In the genomic region with DNA sequence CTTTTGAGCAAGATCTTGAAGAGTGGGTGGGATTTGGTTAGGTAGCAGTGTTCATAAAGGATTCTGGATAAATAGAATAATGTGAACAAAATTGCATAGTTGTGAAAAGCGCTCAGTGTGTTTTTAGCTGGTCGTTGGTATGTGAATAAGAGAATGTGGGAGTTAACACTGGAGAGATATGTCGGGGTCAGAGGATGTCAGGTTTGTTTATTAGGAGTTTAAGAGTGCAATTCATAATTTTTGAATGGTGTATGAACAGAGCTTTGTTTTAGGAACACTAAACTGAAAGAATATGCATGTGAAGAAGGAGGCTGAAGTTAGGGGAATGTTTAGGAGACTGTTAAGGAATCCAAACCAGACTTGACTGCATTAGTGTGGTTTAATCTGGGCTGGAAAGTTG, we compare ENCODE assay signal across 15 cellular contexts. TPM values are rescaled to one million over a fixed set of nuclear protein-coding genes. Genes with fewer than 3 reads are reported as not detected.
DNase-seq lines count a peak whose midpoint lies in the region; ATAC-seq and TF ChIP-seq lines count a peak whose summit lies in the region.
"Had no signal": no experiment of that assay in that cellular context is flagged by ENCODE, and none has a peak within 500 bp of the region (broad histone marks: within the 10 kb centered on the region; RNA-seq: fewer than 3 reads in every experiment).

No MANE protein-coding gene starts in this region.

- H3K27me3 Mint-ChIP-seq in activated naive CD8-positive, alpha-beta T cell treated with anti-CD3 and anti-CD28 coated beads, Interleukin-2, amount 50 U/mL, for 24 hours, result no peaks in the 10 kb centered on the region
- H3K27me3 Mint-ChIP-seq in activated naive CD8-positive, alpha-beta T cell treated with anti-CD3 and anti-CD28 coated beads for 36 hours, result no peaks in the 10 kb centered on the region
- H3K27me3 Mint-ChIP-seq in activated T-helper 17 cell treated with anti-CD3 and anti-CD28 coated beads, Interleukin-2, amount 50 U/mL, for 72 hours, result no peaks in the 10 kb centered on the region
- no peaks in the 10 kb centered on the region for H3K27me3 Mint-ChIP-seq in naive thymus-derived CD8-positive, alpha-beta T cell
- H3K27me3 Mint-ChIP-seq in type B pancreatic cell, result no peaks in the 10 kb centered on the region

- H3K27ac Mint-ChIP-seq in activated naive CD8-positive, alpha-beta T cell treated with anti-CD3 and anti-CD28 coated beads, Interleukin-2, amount 50 U/mL, for 24 hours, result peak overlapping the region; percentile 57
- no peak overlapping the region for H3K27ac Mint-ChIP-seq in activated naive CD8-positive, alpha-beta T cell treated with anti-CD3 and anti-CD28 coated beads for 36 hours
- H3K27ac Mint-ChIP-seq in activated T-helper 17 cell treated with anti-CD3 and anti-CD28 coated beads, Interleukin-2, amount 50 U/mL, for 72 hours, result peak overlapping the region; percentile 12
- peak overlapping the region in 6 of 10 donors; percentile 4 to 62 (median 16) for H3K27ac Mint-ChIP-seq in naive thymus-derived CD8-positive, alpha-beta T cell
- peak overlapping the region; percentile 49 for H3K27ac Mint-ChIP-seq in type B pancreatic cell
- H3K27ac Mint-ChIP-seq: HFFc6 had no signal

- no peak for TF ChIP-seq CTCF in type B pancreatic cell (conservative IDR thresholded peaks at IDR 0.05)

- peaks cover 69% of the 10 kb centered on the region for H3K36me3 Mint-ChIP-seq in activated naive CD8-positive, alpha-beta T cell treated with anti-CD3 and anti-CD28 coated beads, Interleukin-2, amount 50 U/mL, for 24 hours (ENCODE audit: low read depth)
- H3K36me3 Mint-ChIP-seq in activated naive CD8-positive, alpha-beta T cell treated with anti-CD3 and anti-CD28 coated beads for 36 hours, result peaks cover 18% of the 10 kb centered on the region
- peaks cover 99% of the 10 kb centered on the region for H3K36me3 Mint-ChIP-seq in activated T-helper 17 cell treated with anti-CD3 and anti-CD28 coated beads, Interleukin-2, amount 50 U/mL, for 72 hours (ENCODE audit: low read depth)
- peaks cover 8 to 91% (median 24%) of the 10 kb centered on the region in 3 donors for H3K36me3 Mint-ChIP-seq in naive thymus-derived CD8-positive, alpha-beta T cell
- peaks cover 21% of the 10 kb centered on the region for H3K36me3 Mint-ChIP-seq in type B pancreatic cell

- H3K4me3 Mint-ChIP-seq in activated naive CD8-positive, alpha-beta T cell treated with anti-CD3 and anti-CD28 coated beads, Interleukin-2, amount 50 U/mL, for 24 hours, result no peak overlapping the region
- no peak overlapping the region for H3K4me3 Mint-ChIP-seq in activated naive CD8-positive, alpha-beta T cell treated with anti-CD3 and anti-CD28 coated beads for 36 hours
- no peak overlapping the region for H3K4me3 Mint-ChIP-seq in activated T-helper 17 cell treated with anti-CD3 and anti-CD28 coated beads, Interleukin-2, amount 50 U/mL, for 72 hours
- H3K4me3 Mint-ChIP-seq in naive thymus-derived CD8-positive, alpha-beta T cell, result no peak overlapping the region
- H3K4me3 Mint-ChIP-seq in type B pancreatic cell, result no peak overlapping the region
- H3K4me3 Mint-ChIP-seq: HFFc6 had no signal

- POLR2A ChIA-PET in naive thymus-derived CD8-positive, alpha-beta T cell (lab: Charles Lee), result interaction anchor here (0.6 kb wide), 2 partner anchors 15 to 281 kb away, joined by 3 read pairs; partner anchors contain the start of gene RWDD2B

- no peak for DNase-seq in activated naive CD8-positive, alpha-beta T cell treated with anti-CD3 and anti-CD28 coated beads, Interleukin-2, amount 50 U/mL, for 24 hours
- DNase-seq in activated naive CD8-positive, alpha-beta T cell treated with anti-CD3 and anti-CD28 coated beads for 36 hours, result no peak
- DNase-seq in naive thymus-derived CD8-positive, alpha-beta T cell, result no peak
- DNase-seq in type B pancreatic cell (ENCODE audit: extremely low spot score, unreplicated experiment) (no peak), NCI-H1092 (lab: John Stamatoyannopoulos, UW) (no peak)
- DNase-seq: AML-193, DMS53, HFFc6, NCI-H1417 treated with DMSO at 0.1 percent for 48 hours, NCI-H2029, NCI-H2171 treated with DMSO at 0.1 percent for 48 hours, NCI-H774, PC-9 had no signal

- peaks cover 3% of the 10 kb centered on the region for H3K4me1 Mint-ChIP-seq in activated naive CD8-positive, alpha-beta T cell treated with anti-CD3 and anti-CD28 coated beads, Interleukin-2, amount 50 U/mL, for 24 hours
- H3K4me1 Mint-ChIP-seq in activated naive CD8-positive, alpha-beta T cell treated with anti-CD3 and anti-CD28 coated beads for 36 hours, result peaks cover 4% of the 10 kb centered on the region
- peaks cover 15% of the 10 kb centered on the region for H3K4me1 Mint-ChIP-seq in activated T-helper 17 cell treated with anti-CD3 and anti-CD28 coated beads, Interleukin-2, amount 50 U/mL, for 72 hours
- H3K4me1 Mint-ChIP-seq in naive thymus-derived CD8-positive, alpha-beta T cell, result peaks cover 11 to 33% (median 17%) of the 10 kb centered on the region in 4 donors
- H3K4me1 Mint-ChIP-seq in type B pancreatic cell (ENCODE audit: unreplicated experiment), result no peaks in the 10 kb centered on the region

- no peak for ATAC-seq in activated naive CD8-positive, alpha-beta T cell treated with anti-CD3 and anti-CD28 coated beads, Interleukin-2, amount 50 U/mL, for 24 hours
- no peak for ATAC-seq in activated T-helper 17 cell treated with anti-CD3 and anti-CD28 coated beads, Interleukin-2, amount 50 U/mL, for 72 hours (replicated peaks)
- no peak for ATAC-seq in naive thymus-derived CD8-positive, alpha-beta T cell
- ATAC-seq in activated CD4-positive, CD25-positive, alpha-beta regulatory T cell treated with anti-CD3 and anti-CD28 coated beads, Interleukin-2, amount 50 U/mL, for 24 hours, result no peak

- no peaks in the 10 kb centered on the region for H3K9me3 Mint-ChIP-seq in activated naive CD8-positive, alpha-beta T cell treated with anti-CD3 and anti-CD28 coated beads, Interleukin-2, amount 50 U/mL, for 24 hours
- no peaks in the 10 kb centered on the region for H3K9me3 Mint-ChIP-seq in activated naive CD8-positive, alpha-beta T cell treated with anti-CD3 and anti-CD28 coated beads for 36 hours
- H3K9me3 Mint-ChIP-seq in activated T-helper 17 cell treated with anti-CD3 and anti-CD28 coated beads, Interleukin-2, amount 50 U/mL, for 72 hours, result no peaks in the 10 kb centered on the region
- H3K9me3 Mint-ChIP-seq in naive thymus-derived CD8-positive, alpha-beta T cell, result no peaks in the 10 kb centered on the region
- H3K9me3 Mint-ChIP-seq in type B pancreatic cell, result no peaks in the 10 kb centered on the region
- H3K9me3 Mint-ChIP-seq: HFFc6 had no signal

RNA-seq across cellular contexts. Expression of gene USP16, which starts 9.4 kb away (rescaled TPM):
- total RNA-seq in activated naive CD8-positive, alpha-beta T cell treated with anti-CD3 and anti-CD28 coated beads for 36 hours, result 10 to 100 TPM; 59.0 to 61.6 TPM
- total RNA-seq in activated T-helper 17 cell treated with anti-CD3 and anti-CD28 coated beads, Interleukin-2, amount 50 U/mL, for 72 hours, result 10 to 100 TPM; 37.8 to 47.6 TPM
- 10 to 100 TPM; 62.0 to 62.6 TPM for total RNA-seq in naive thymus-derived CD8-positive, alpha-beta T cell
- 10 to 100 TPM; 20.0 to 21.9 (median 20.6) TPM for polyA plus RNA-seq in naive thymus-derived CD8-positive, alpha-beta T cell
- total RNA-seq in type B pancreatic cell (ENCODE audit: low replicate concordance), result 28.9 and 35.0 TPM in 2 replicates

RNA-seq across cellular contexts. Expression of gene RWDD2B, which starts 14.7 kb away (rescaled TPM):
- total RNA-seq in activated naive CD8-positive, alpha-beta T cell treated with anti-CD3 and anti-CD28 coated beads for 36 hours, result 10 to 100 TPM; 24.3 to 24.5 TPM
- total RNA-seq in activated T-helper 17 cell treated with anti-CD3 and anti-CD28 coated beads, Interleukin-2, amount 50 U/mL, for 72 hours, result 1 to 10 TPM; 4.9 to 9.7 TPM
- 1 to 10 TPM; 6.2 to 8.6 TPM for total RNA-seq in naive thymus-derived CD8-positive, alpha-beta T cell
- 10 to 100 TPM; 12.0 to 15.7 (median 12.6) TPM for polyA plus RNA-seq in naive thymus-derived CD8-positive, alpha-beta T cell
- total RNA-seq in type B pancreatic cell (ENCODE audit: low replicate concordance), result 9.2 and 10.7 TPM in 2 replicates

RNA-seq across cellular contexts. Expression of gene CCT8, which starts 39.6 kb away (rescaled TPM):
- total RNA-seq in activated naive CD8-positive, alpha-beta T cell treated with anti-CD3 and anti-CD28 coated beads for 36 hours, result 100 to 1,000 TPM; 504 to 510 TPM
- total RNA-seq in activated T-helper 17 cell treated with anti-CD3 and anti-CD28 coated beads, Interleukin-2, amount 50 U/mL, for 72 hours, result 100 to 1,000 TPM; 333 to 405 TPM
- 100 to 1,000 TPM; 145 to 148 TPM for total RNA-seq in naive thymus-derived CD8-positive, alpha-beta T cell
- 100 to 1,000 TPM; 130 to 182 (median 168) TPM for polyA plus RNA-seq in naive thymus-derived CD8-positive, alpha-beta T cell
- total RNA-seq in type B pancreatic cell (ENCODE audit: low replicate concordance), result 167 and 218 TPM in 2 replicates

RNA-seq across cellular contexts. Expression of gene LTN1, which starts 41.2 kb away (rescaled TPM):
- total RNA-seq in activated naive CD8-positive, alpha-beta T cell treated with anti-CD3 and anti-CD28 coated beads for 36 hours, result 10 to 100 TPM; 23.0 to 24.6 TPM
- total RNA-seq in activated T-helper 17 cell treated with anti-CD3 and anti-CD28 coated beads, Interleukin-2, amount 50 U/mL, for 72 hours, result 10 to 100 TPM; 33.0 to 42.3 TPM
- total RNA-seq in naive thymus-derived CD8-positive, alpha-beta T cell, result 10 to 100 TPM; 30.3 to 30.5 TPM
- 10 to 100 TPM; 12.0 to 14.1 (median 13.0) TPM for polyA plus RNA-seq in naive thymus-derived CD8-positive, alpha-beta T cell
- 24.3 and 27.8 TPM in 2 replicates for total RNA-seq in type B pancreatic cell (ENCODE audit: low replicate concordance)
